Comparison of ENCODE assay signal across 8 cellular contexts in genomic region chr14:20971705-20972021, GRCh38. TPM values are rescaled to one million over a fixed set of nuclear protein-coding genes. Genes with fewer than 3 reads are reported as not detected.
DNase-seq lines count a peak whose midpoint lies in the region; ATAC-seq and TF ChIP-seq lines count a peak whose summit lies in the region.

No MANE protein-coding gene starts in this region.

- intact Hi-C loops in right cardiac atrium (cut with DNase I) (loop anchor here in 2 of 4 donors (5.0 to 10.0 kb wide), 3 partner anchors 73 to 277 kb away; partner anchors contain the start of gene RNASE7 (in 1 of the 2)), stomach (cut with DNase I; ENCODE audit: low total_unique reads) (no loop called here)

- H3K4me3 ChIP-seq in SU-DHL-6 (ENCODE audit: insufficient read depth, low read length, poor library complexity, severe bottlenecking) (no peak overlapping the region), right cardiac atrium (ENCODE audit: low read length) (no peak overlapping the region), stomach (peak overlapping the region; percentile 60 to 68 (median 62))

- 9% methylated on average over 8 of the region's 8 CpGs for WGBS in right cardiac atrium
- WGBS in stomach, 5 donors, result 9 to 29% (median 25%) methylated on average over 8 of the region's 8 CpGs

- DNase-seq in activated CD4-positive, alpha-beta T cell treated with anti-CD3 and anti-CD28 coated beads, Interleukin-2, amount 10 ng/mL, durations not matched to agents 7 days and 5 days, result no peak
- no peak for DNase-seq in activated CD4-positive, alpha-beta T cell treated with anti-CD3 and anti-CD28 coated beads for 4 hours
- no peak for DNase-seq in right cardiac atrium
- DNase-seq in stomach, result no peak
- no peak for DNase-seq in kidney glomerular epithelial cell (lab: John Stamatoyannopoulos, UW)
- no peak for DNase-seq in NCI-H526 treated with DMSO at 0.1 percent for 48 hours (lab: John Stamatoyannopoulos, UW)
- DNase-seq in RKO (ENCODE audit: low spot score), result no peak

- peaks cover 12% of the 10 kb centered on the region for H3K4me1 Mint-ChIP-seq in activated CD4-positive, alpha-beta T cell treated with anti-CD3 and anti-CD28 coated beads, Interleukin-2, amount 10 ng/mL, durations not matched to agents 7 days and 5 days

- H3K36me3 ChIP-seq in SU-DHL-6 (ENCODE audit: low read length) (no peaks in the 10 kb centered on the region), stomach (no peaks in the 10 kb centered on the region)

- H2AFZ ChIP-seq in SU-DHL-6 (ENCODE audit: low read depth, low read length, severe bottlenecking), result peak overlapping the region; percentile 97

- TF ChIP-seq CTCF in SU-DHL-6 (IDR thresholded peaks at IDR 0.05; ENCODE audit: insufficient read depth, low read length, poor library complexity, severe bottlenecking) (no peak), stomach (IDR thresholded peaks at IDR 0.05) (no peak)

- peaks cover 40% of the 10 kb centered on the region for H3K27me3 Mint-ChIP-seq in activated CD4-positive, alpha-beta T cell treated with anti-CD3 and anti-CD28 coated beads, Interleukin-2, amount 10 ng/mL, durations not matched to agents 7 days and 5 days

- no peak for TF ChIP-seq POLR2A in stomach (IDR thresholded peaks at IDR 0.05)

- H3K9me2 ChIP-seq in SU-DHL-6 (replicated peaks; ENCODE audit: insufficient read depth, low read length), result no peaks in the 10 kb centered on the region

- H3K9ac ChIP-seq in SU-DHL-6 (ENCODE audit: low read length), result peak overlapping the region; percentile 73; the same call in 1 of the 2 replicates

- no peak for TF ChIP-seq EP300 in stomach (IDR thresholded peaks at IDR 0.05)

- peak overlapping the region; percentile 81 for H3K4me3 Mint-ChIP-seq in activated CD4-positive, alpha-beta T cell treated with anti-CD3 and anti-CD28 coated beads, Interleukin-2, amount 10 ng/mL, durations not matched to agents 7 days and 5 days

- peak overlapping the region; percentile 77 for H3K4me2 ChIP-seq in SU-DHL-6 (ENCODE audit: low read depth, low read length, poor library complexity, severe bottlenecking)

- H3K79me2 ChIP-seq in SU-DHL-6 (ENCODE audit: insufficient read depth, low read length), result no peaks in the 10 kb centered on the region

- POLR2A ChIA-PET in activated CD4-positive, alpha-beta T cell treated with anti-CD3 and anti-CD28 coated beads, Interleukin-2, amount 10 ng/mL, durations not matched to agents 7 days and 5 days (lab: Charles Lee), result no interaction called here

- no peaks in the 10 kb centered on the region for H3K9me3 Mint-ChIP-seq in activated CD4-positive, alpha-beta T cell treated with anti-CD3 and anti-CD28 coated beads, Interleukin-2, amount 10 ng/mL, durations not matched to agents 7 days and 5 days

- no peaks in the 10 kb centered on the region for H4K20me1 ChIP-seq in SU-DHL-6 (ENCODE audit: low read depth, low read length)

- H3K4me1 ChIP-seq in right cardiac atrium (ENCODE audit: control insufficient read depth, insufficient read depth, low read length) (no peaks in the 10 kb centered on the region), stomach (peaks cover 0 to 18% (median 15%) of the 10 kb centered on the region in 4 donors)

- no peaks in the 10 kb centered on the region for H3K9me3 ChIP-seq in SU-DHL-6 (ENCODE audit: insufficient read depth, low read length)
- no peaks in the 10 kb centered on the region for H3K9me3 ChIP-seq in right cardiac atrium (ENCODE audit: control insufficient read depth, low read length)
- no peaks in the 10 kb centered on the region for H3K9me3 ChIP-seq in stomach

- no peak overlapping the region for H3K27ac Mint-ChIP-seq in activated CD4-positive, alpha-beta T cell treated with anti-CD3 and anti-CD28 coated beads, Interleukin-2, amount 10 ng/mL, durations not matched to agents 7 days and 5 days

- H3K27me3 ChIP-seq in SU-DHL-6 (ENCODE audit: low read length) (no peaks in the 10 kb centered on the region), right cardiac atrium (ENCODE audit: control insufficient read depth, insufficient read depth) (no peaks in the 10 kb centered on the region), stomach (peaks cover 0 to 8% (median 0%) of the 10 kb centered on the region in 3 donors)

- ATAC-seq in right cardiac atrium, result no peak

- H3F3A ChIP-seq in SU-DHL-6 (ENCODE audit: insufficient read depth), result no peaks in the 10 kb centered on the region

- no peak overlapping the region for H3K27ac ChIP-seq in SU-DHL-6 (ENCODE audit: low read depth, low read length)
- peak overlapping the region; percentile 2 for H3K27ac ChIP-seq in right cardiac atrium (ENCODE audit: low read length)
- H3K27ac ChIP-seq in stomach, result peak overlapping the region in 3 of 5 donors; percentile 66 to 83 (median 82)

- H3K36me3 Mint-ChIP-seq in activated CD4-positive, alpha-beta T cell treated with anti-CD3 and anti-CD28 coated beads, Interleukin-2, amount 10 ng/mL, durations not matched to agents 7 days and 5 days (ENCODE audit: low read depth), result no peaks in the 10 kb centered on the region

- CTCF ChIA-PET in activated CD4-positive, alpha-beta T cell treated with anti-CD3 and anti-CD28 coated beads, Interleukin-2, amount 10 ng/mL, durations not matched to agents 7 days and 5 days (lab: Charles Lee), result interaction anchor here (0.9 to 2.9 kb wide), 20 partner anchors 10 to 290 kb away, joined by 3 to 39 read pairs (median 7); partner anchors contain the start of genes RNASE2 and SLC39A2

RNA-seq across cellular contexts. Expression of gene RNASE2, which starts 16.4 kb away (rescaled TPM):
- not detected for total RNA-seq in activated CD4-positive, alpha-beta T cell treated with anti-CD3 and anti-CD28 coated beads, Interleukin-2, amount 10 ng/mL, durations not matched to agents 7 days and 5 days
- total RNA-seq in right cardiac atrium, result 10 to 100 TPM in 1 of 4 donors, 1 to 10 TPM in 3; 2.3 to 10.0 (median 5.1) TPM
- polyA plus RNA-seq in right cardiac atrium, result 3.8 TPM
- not detected for total RNA-seq in stomach
- 1 to 10 TPM in 2 of 3 donors, under 1 TPM in 1; 1.00 to 1.3 (median 1.2) TPM for polyA plus RNA-seq in stomach

RNA-seq across cellular contexts. Expression of gene METTL17, which starts 18.1 kb away (rescaled TPM):
- 10 to 100 TPM; 97.4 to 99.6 TPM for total RNA-seq in activated CD4-positive, alpha-beta T cell treated with anti-CD3 and anti-CD28 coated beads, Interleukin-2, amount 10 ng/mL, durations not matched to agents 7 days and 5 days
- total RNA-seq in right cardiac atrium, result 10 to 100 TPM; 27.0 to 42.4 (median 37.7) TPM
- polyA plus RNA-seq in right cardiac atrium, result 39.4 TPM
- total RNA-seq in stomach, result 100 to 1,000 TPM in 3 of 5 donors, 10 to 100 TPM in 2; 61.5 to 304 (median 107) TPM
- polyA plus RNA-seq in stomach, result 10 to 100 TPM; 31.8 to 97.5 (median 38.0) TPM

RNA-seq across cellular contexts. Expression of gene SLC39A2, which starts 27.4 kb away (rescaled TPM):
- total RNA-seq in activated CD4-positive, alpha-beta T cell treated with anti-CD3 and anti-CD28 coated beads, Interleukin-2, amount 10 ng/mL, durations not matched to agents 7 days and 5 days, result under 1 TPM; 0.25 to 0.37 TPM
- total RNA-seq in right cardiac atrium (under 1 TPM in 2 of 4 donors, not detected in 2; 0.29 to 0.35 TPM), stomach (not detected)
- polyA plus RNA-seq in right cardiac atrium (0.16 TPM), stomach (1 to 10 TPM in 1 of 3 donors, not detected in 2; 3.8 TPM)

RNA-seq across cellular contexts. Expression of gene NDRG2, which starts 53.2 kb away (rescaled TPM):
- 10 to 100 TPM; 10.4 to 11.0 TPM for total RNA-seq in activated CD4-positive, alpha-beta T cell treated with anti-CD3 and anti-CD28 coated beads, Interleukin-2, amount 10 ng/mL, durations not matched to agents 7 days and 5 days
- 100 to 1,000 TPM; 219 to 368 (median 330) TPM for total RNA-seq in right cardiac atrium
- 351 TPM for polyA plus RNA-seq in right cardiac atrium
- 100 to 1,000 TPM in 3 of 5 donors, 10 to 100 TPM in 2; 61.3 to 418 (median 115) TPM for total RNA-seq in stomach
- polyA plus RNA-seq in stomach, result 100 to 1,000 TPM in 1 of 3 donors, 10 to 100 TPM in 2; 92.1 to 194 (median 99.1) TPM

RNA-seq across cellular contexts. Expression of gene TPPP2, which starts 58.4 kb away (rescaled TPM):
- not detected for total RNA-seq in activated CD4-positive, alpha-beta T cell treated with anti-CD3 and anti-CD28 coated beads, Interleukin-2, amount 10 ng/mL, durations not matched to agents 7 days and 5 days
- 1 to 10 TPM in 3 of 4 donors, under 1 TPM in 1; 0.56 to 1.7 (median 1.1) TPM for total RNA-seq in right cardiac atrium
- polyA plus RNA-seq in right cardiac atrium, result 0.43 TPM
- total RNA-seq in stomach, result not detected
- under 1 TPM in 1 of 3 donors, not detected in 2; 0.62 TPM for polyA plus RNA-seq in stomach

Comparison
In these comparisons a context has a peak if more than half of its experiments do, and no peak if none do; other contexts are left out.
1. H3K4me3 ChIP-seq: peak in stomach (4 of 4); none in SU-DHL-6 (single experiment) and right cardiac atrium (single experiment).